Comparison of ENCODE assay signal across 1 cellular context in the genomic region with DNA sequence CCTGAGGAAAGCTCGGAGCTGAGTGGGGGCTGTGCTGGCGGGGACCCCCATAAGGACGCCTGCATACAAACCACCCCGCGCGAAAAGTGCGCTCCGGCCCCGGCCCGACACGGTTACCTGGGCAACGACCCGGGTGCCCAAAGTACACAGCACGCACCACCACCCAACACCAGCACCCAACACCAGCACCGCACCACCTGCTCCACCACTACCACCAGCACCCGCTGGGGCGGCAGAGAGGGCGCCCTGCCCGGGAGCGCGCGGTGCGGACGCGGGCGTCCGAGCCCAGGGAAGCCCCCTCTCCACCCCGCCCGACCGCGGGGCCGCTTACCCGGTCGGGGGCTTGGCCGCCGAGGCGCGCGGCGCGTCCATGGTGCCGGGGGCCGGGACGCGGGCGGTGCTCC.
A peak's percentile ranks its signal among the peaks of the same experiment; 100 is the strongest.
TF ChIP-seq lines count a peak whose summit lies in the region.

No MANE protein-coding gene starts in this region.

TF ChIP-seq in H1, 55 proteins besides CTCF, POLR2A, EP300 and RAD21:
- TF ChIP-seq, protein P1, sequence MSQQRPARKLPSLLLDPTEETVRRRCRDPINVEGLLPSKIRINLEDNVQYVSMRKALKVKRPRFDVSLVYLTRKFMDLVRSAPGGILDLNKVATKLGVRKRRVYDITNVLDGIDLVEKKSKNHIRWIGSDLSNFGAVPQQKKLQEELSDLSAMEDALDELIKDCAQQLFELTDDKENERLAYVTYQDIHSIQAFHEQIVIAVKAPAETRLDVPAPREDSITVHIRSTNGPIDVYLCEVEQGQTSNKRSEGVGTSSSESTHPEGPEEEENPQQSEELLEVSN (IDR thresholded peaks at IDR 0.05): no peak
- no peak for TF ChIP-seq KDM1A (IDR thresholded peaks at IDR 0.05; ENCODE audit: borderline replicate concordance, low read length)
- TF ChIP-seq BCL11A (IDR thresholded peaks at IDR 0.05; ENCODE audit: low read depth in 2 of 2, low read length in 2 of 2): no peak
- no peak for TF ChIP-seq SP1 (IDR thresholded peaks at IDR 0.05; ENCODE audit: low read depth, low read length)
- TF ChIP-seq TBP (IDR thresholded peaks at IDR 0.05; ENCODE audit: low read depth, low read length): no peak
- no peak for TF ChIP-seq ZNF274 (IDR thresholded peaks at IDR 0.05; ENCODE audit: borderline replicate concordance, extremely low read depth, low read length)
- TF ChIP-seq GABPA (IDR thresholded peaks at IDR 0.05; ENCODE audit: borderline replicate concordance, insufficient read depth, low read length): no peak
- no peak for TF ChIP-seq POU5F1 (IDR thresholded peaks at IDR 0.05; ENCODE audit: low read depth, low read length)
- no peak for TF ChIP-seq CHD1 (IDR thresholded peaks at IDR 0.05; ENCODE audit: low read depth, low read length)
- peak; percentile 22 for TF ChIP-seq PHF8 (conservative IDR thresholded peaks at IDR 0.05; ENCODE audit: low read depth, low read length)
- TF ChIP-seq RBBP5 (IDR thresholded peaks at IDR 0.05; ENCODE audit: borderline replicate concordance, low read depth, low read length): peak; percentile 79
- TF ChIP-seq CEBPB (IDR thresholded peaks at IDR 0.05; ENCODE audit: low read depth, low read length): no peak
- TF ChIP-seq FOSL1 (IDR thresholded peaks at IDR 0.05; ENCODE audit: insufficient read depth, low read depth, low read length): no peak
- TF ChIP-seq EGR1 (IDR thresholded peaks at IDR 0.05; ENCODE audit: borderline replicate concordance, low read depth, low read length): no peak
- TF ChIP-seq CBX8 (IDR thresholded peaks at IDR 0.05; ENCODE audit: borderline replicate concordance, low read depth, low read length): no peak
- TF ChIP-seq TEAD4 (IDR thresholded peaks at IDR 0.05; ENCODE audit: low read depth, low read length): no peak
- no peak for TF ChIP-seq HDAC6 (IDR thresholded peaks at IDR 0.05; ENCODE audit: low read depth, low read length)
- TF ChIP-seq POLR2AphosphoS5 (IDR thresholded peaks at IDR 0.05; ENCODE audit: low read depth, low read length): no peak
- no peak for TF ChIP-seq ATF2 (IDR thresholded peaks at IDR 0.05; ENCODE audit: low read length)
- no peak for TF ChIP-seq KDM5A (IDR thresholded peaks at IDR 0.05; ENCODE audit: low read length)
- TF ChIP-seq RFX5 (IDR thresholded peaks at IDR 0.05; ENCODE audit: borderline replicate concordance, low read depth, low read length): no peak
- TF ChIP-seq CHD7 (IDR thresholded peaks at IDR 0.05; ENCODE audit: insufficient replicate concordance, low read length): no peak
- no peak for TF ChIP-seq ATF3 (IDR thresholded peaks at IDR 0.05; ENCODE audit: insufficient read depth, low read depth, low read length)
- TF ChIP-seq CHD2 (IDR thresholded peaks at IDR 0.05; ENCODE audit: low read length): no peak
- TF ChIP-seq KDM4A (IDR thresholded peaks at IDR 0.05; ENCODE audit: low read depth, low read length, severe bottlenecking): peak; percentile 77
- no peak for TF ChIP-seq EZH2 (IDR thresholded peaks at IDR 0.05; ENCODE audit: low read depth, low read length, severe bottlenecking)
- peak in 1 of 2 experiments; percentile 29; a peak in 1 of 4 replicates for TF ChIP-seq HDAC2 (IDR thresholded peaks at IDR 0.05; ENCODE audit: borderline replicate concordance in 1 of 2, low read depth in 2 of 2, low read length in 2 of 2)
- no peak for TF ChIP-seq YY1 (IDR thresholded peaks at IDR 0.05; ENCODE audit: low read depth, low read length)
- TF ChIP-seq SUZ12 (IDR thresholded peaks at IDR 0.05; ENCODE audit: low read length): no peak
- TF ChIP-seq, protein P2, sequence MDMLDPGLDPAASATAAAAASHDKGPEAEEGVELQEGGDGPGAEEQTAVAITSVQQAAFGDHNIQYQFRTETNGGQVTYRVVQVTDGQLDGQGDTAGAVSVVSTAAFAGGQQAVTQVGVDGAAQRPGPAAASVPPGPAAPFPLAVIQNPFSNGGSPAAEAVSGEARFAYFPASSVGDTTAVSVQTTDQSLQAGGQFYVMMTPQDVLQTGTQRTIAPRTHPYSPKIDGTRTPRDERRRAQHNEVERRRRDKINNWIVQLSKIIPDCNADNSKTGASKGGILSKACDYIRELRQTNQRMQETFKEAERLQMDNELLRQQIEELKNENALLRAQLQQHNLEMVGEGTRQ (IDR thresholded peaks at IDR 0.05; ENCODE audit: low read length): no peak
- TF ChIP-seq CBX5 (IDR thresholded peaks at IDR 0.05; ENCODE audit: low read depth, low read length): no peak
- TF ChIP-seq BACH1 (IDR thresholded peaks at IDR 0.05; ENCODE audit: low read length): no peak
- no peak for TF ChIP-seq CTBP2 (IDR thresholded peaks at IDR 0.05; ENCODE audit: borderline replicate concordance, insufficient read depth, insufficient read length, low read length)
- TF ChIP-seq ASH2L (IDR thresholded peaks at IDR 0.05; ENCODE audit: low read length): no peak
- no peak for TF ChIP-seq RXRA (IDR thresholded peaks at IDR 0.05; ENCODE audit: insufficient read depth, low read depth, low read length)
- TF ChIP-seq JUND (IDR thresholded peaks at IDR 0.05; ENCODE audit: low read length): no peak
- TF ChIP-seq SP2 (IDR thresholded peaks at IDR 0.05; ENCODE audit: low read length): no peak
- 0 out of 4 replicates have a peak, but pooled peaks of 1 of the 2 experiments have one; percentile 13 for TF ChIP-seq SIN3A (conservative IDR thresholded peaks at IDR 0.05 in 1 of 2, IDR thresholded peaks at IDR 0.05 in 1 of 2; ENCODE audit: low read depth in 1 of 2, low read length in 2 of 2)
- TF ChIP-seq RNF2 (IDR thresholded peaks at IDR 0.05; ENCODE audit: borderline replicate concordance, low read depth, low read length, missing control alignments, poor library complexity, severe bottlenecking): no peak
- TF ChIP-seq TAF1 (IDR thresholded peaks at IDR 0.05; ENCODE audit: low read depth, low read length): 0 out of 2 replicates have a peak, but pooled peaks have one; percentile 20
- no peak for TF ChIP-seq TCF12 (IDR thresholded peaks at IDR 0.05; ENCODE audit: low read depth, low read length)
- no peak for TF ChIP-seq BRCA1 (IDR thresholded peaks at IDR 0.05; ENCODE audit: low read depth, low read length)
- no peak for TF ChIP-seq MAFK (IDR thresholded peaks at IDR 0.05; ENCODE audit: low read depth, low read length)
- no peak for TF ChIP-seq SIX5 (IDR thresholded peaks at IDR 0.05; ENCODE audit: low read depth, low read length)
- TF ChIP-seq SIRT6 (IDR thresholded peaks at IDR 0.05; ENCODE audit: low read length): no peak
- no peak for TF ChIP-seq GTF2F1 (IDR thresholded peaks at IDR 0.05; ENCODE audit: borderline replicate concordance, low read depth, low read length)
- TF ChIP-seq SRF (IDR thresholded peaks at IDR 0.05; ENCODE audit: low read depth, low read length): no peak
- TF ChIP-seq, protein P3, sequence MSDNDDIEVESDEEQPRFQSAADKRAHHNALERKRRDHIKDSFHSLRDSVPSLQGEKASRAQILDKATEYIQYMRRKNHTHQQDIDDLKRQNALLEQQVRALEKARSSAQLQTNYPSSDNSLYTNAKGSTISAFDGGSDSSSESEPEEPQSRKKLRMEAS (IDR thresholded peaks at IDR 0.05): no peak
- TF ChIP-seq JUN (IDR thresholded peaks at IDR 0.05; ENCODE audit: low read depth, low read length): no peak
